ENCODE assay signal across 8 cellular contexts in genomic region chr19:9796113-9796773, GRCh38. TPM values are rescaled to one million over a fixed set of nuclear protein-coding genes. Genes with fewer than 3 reads are reported as not detected.
DNase-seq lines count a peak whose midpoint lies in the region; ATAC-seq, FAIRE-seq and TF ChIP-seq lines count a peak whose summit lies in the region.

No MANE protein-coding gene starts in this region.

- WGBS in lung, 2 donors = 29 to 45% methylated on average over 6 of the region's 6 CpGs

- H3K9me3 Mint-ChIP-seq in activated CD4-positive, alpha-beta memory T cell treated with anti-CD3 and anti-CD28 coated beads, Interleukin-2, amount 10 ng/mL, durations not matched to agents 7 days and 5 days = no peaks in the 10 kb centered on the region

- no peaks in the 10 kb centered on the region for H3K36me3 ChIP-seq in lung (ENCODE audit: control insufficient read depth in 2 of 2, insufficient read depth in 2 of 2, low read length in 2 of 2)

- peak; percentile 73 for FAIRE-seq in HTR-8/SVneo (lab: Jason Lieb, UNC)

- peaks cover 0 to 1% of the 10 kb centered on the region in 2 donors for H3K4me1 ChIP-seq in lung (ENCODE audit: control insufficient read depth in 2 of 2, insufficient read depth in 2 of 2, low read length in 2 of 2)

- no peaks in the 10 kb centered on the region for H3K36me3 Mint-ChIP-seq in activated CD4-positive, alpha-beta memory T cell treated with anti-CD3 and anti-CD28 coated beads, Interleukin-2, amount 10 ng/mL, durations not matched to agents 7 days and 5 days (ENCODE audit: low read depth)

- H3K4me3 ChIP-seq in GM12865 (ENCODE audit: low read depth, low read length) = no peak overlapping the region
- no peak overlapping the region for H3K4me3 ChIP-seq in lung

- H3K27ac ChIP-seq in lung (ENCODE audit: low read depth in 1 of 2, low read length in 1 of 2) = no peak overlapping the region

- CTCF ChIA-PET in activated CD4-positive, alpha-beta memory T cell treated with anti-CD3 and anti-CD28 coated beads, Interleukin-2, amount 10 ng/mL, durations not matched to agents 7 days and 5 days (lab: Charles Lee) = interaction anchor here (0.6 to 2.8 kb wide), 9 partner anchors 8 to 591 kb away, joined by 3 to 11 read pairs (median 5); partner anchors contain the start of genes ZNF121, ZNF561, ZNF699 and ZNF846

- H3K9me3 ChIP-seq in lung (ENCODE audit: control insufficient read depth in 2 of 2, insufficient read depth in 1 of 2, low read length in 1 of 2) = no peaks in the 10 kb centered on the region

- TF ChIP-seq CTCF in GM12865 (IDR thresholded peaks at IDR 0.05; ENCODE audit: insufficient read depth, low read depth, low read length, missing control alignments) = peak; percentile 89
- TF ChIP-seq CTCF in lung (IDR thresholded peaks at IDR 0.05; ENCODE audit: control extremely low read depth, extremely low read depth) = peak; percentile 82

- peaks cover 32% of the 10 kb centered on the region for H3K4me1 Mint-ChIP-seq in activated CD4-positive, alpha-beta memory T cell treated with anti-CD3 and anti-CD28 coated beads, Interleukin-2, amount 10 ng/mL, durations not matched to agents 7 days and 5 days

- H3K27me3 ChIP-seq in lung (ENCODE audit: control insufficient read depth, insufficient read depth) = no peaks in the 10 kb centered on the region

- ATAC-seq in lung (ENCODE audit: insufficient read depth, low FRiP score) (peak; percentile 23), HG03571 (IDR thresholded peaks at IDR 0.05; ENCODE audit: unreplicated experiment) (no peak)

- H3K4me3 Mint-ChIP-seq in activated CD4-positive, alpha-beta memory T cell treated with anti-CD3 and anti-CD28 coated beads, Interleukin-2, amount 10 ng/mL, durations not matched to agents 7 days and 5 days = no peak overlapping the region

- DNase-seq in GM12865 (ENCODE audit: low read depth) (peak; percentile 91), HTR-8/SVneo (ENCODE audit: insufficient read length, low spot score) (peak; percentile 81), NK-92 (lab: John Stamatoyannopoulos, UW; ENCODE audit: unreplicated experiment) (peak; percentile 37), lung (ENCODE audit: low spot score) (peak; percentile 86)
- peak; percentile 90 for DNase-seq in activated CD4-positive, alpha-beta memory T cell treated with anti-CD3 and anti-CD28 coated beads, Interleukin-2, amount 10 ng/mL, durations not matched to agents 7 days and 5 days
- DNase-seq in effector CD4-positive, alpha-beta T cell = peak; percentile 81
- peak; percentile 44 for DNase-seq in stimulated activated CD8-positive, alpha-beta memory T cell treated with anti-CD3 and anti-CD28 coated beads, Interleukin-12 subunit alpha, Interleukin-12 subunit beta, amount 100 ng/mL, for 24 hours (ENCODE audit: extremely low read depth)

- no peaks in the 10 kb centered on the region for H3K27me3 Mint-ChIP-seq in activated CD4-positive, alpha-beta memory T cell treated with anti-CD3 and anti-CD28 coated beads, Interleukin-2, amount 10 ng/mL, durations not matched to agents 7 days and 5 days

- POLR2A ChIA-PET in activated CD4-positive, alpha-beta memory T cell treated with anti-CD3 and anti-CD28 coated beads, Interleukin-2, amount 10 ng/mL, durations not matched to agents 7 days and 5 days (lab: Charles Lee) = interaction anchor here (0.9 to 1.3 kb wide), 3 partner anchors 22 to 170 kb away, joined by 3 to 4 read pairs (median 4); partner anchors contain the start of gene UBL5

- H3K27ac Mint-ChIP-seq in activated CD4-positive, alpha-beta memory T cell treated with anti-CD3 and anti-CD28 coated beads, Interleukin-2, amount 10 ng/mL, durations not matched to agents 7 days and 5 days = peak overlapping the region; percentile 74

RNA-seq across cellular contexts. Expression of gene FBXL12, which starts 22.6 kb away (rescaled TPM):
- total RNA-seq in activated CD4-positive, alpha-beta memory T cell treated with anti-CD3 and anti-CD28 coated beads, Interleukin-2, amount 10 ng/mL, durations not matched to agents 7 days and 5 days = 10 to 100 TPM; 18.3 to 20.6 TPM
- total RNA-seq in lung = 10 to 100 TPM; 23.1 to 26.7 TPM
- 10 to 100 TPM; 18.8 to 27.0 TPM for polyA plus RNA-seq in lung

RNA-seq across cellular contexts. Expression of gene ZNF846, which starts 27.7 kb away (rescaled TPM):
- 1 to 10 TPM; 6.5 to 6.7 TPM for total RNA-seq in activated CD4-positive, alpha-beta memory T cell treated with anti-CD3 and anti-CD28 coated beads, Interleukin-2, amount 10 ng/mL, durations not matched to agents 7 days and 5 days
- 10 to 100 TPM; 10.5 to 30.9 TPM for total RNA-seq in lung
- 1 to 10 TPM; 3.2 to 7.4 TPM for polyA plus RNA-seq in lung

RNA-seq across cellular contexts. Expression of gene UBL5, which starts 31.5 kb away (rescaled TPM):
- 100 to 1,000 TPM; 339 to 372 TPM for total RNA-seq in activated CD4-positive, alpha-beta memory T cell treated with anti-CD3 and anti-CD28 coated beads, Interleukin-2, amount 10 ng/mL, durations not matched to agents 7 days and 5 days
- 100 to 1,000 TPM; 102 to 262 TPM for total RNA-seq in lung
- polyA plus RNA-seq in lung = 1,000 to 10,000 TPM in 1 of 2 donors, 100 to 1,000 TPM in 1; 611 to 1,378 TPM

RNA-seq across cellular contexts. Expression of gene PIN1, which starts 38.9 kb away (rescaled TPM):
- 10 to 100 TPM; 96.0 to 97.0 TPM for total RNA-seq in activated CD4-positive, alpha-beta memory T cell treated with anti-CD3 and anti-CD28 coated beads, Interleukin-2, amount 10 ng/mL, durations not matched to agents 7 days and 5 days
- 10 to 100 TPM; 77.4 to 81.1 TPM for total RNA-seq in lung
- 100 to 1,000 TPM in 1 of 2 donors, 10 to 100 TPM in 1; 69.8 to 108 TPM for polyA plus RNA-seq in lung

Comparison
In these comparisons a context has a peak if more than half of its experiments do, and no peak if none do; other contexts are left out.
1. DNase-seq: peak in every context shown above with its lines; median percentile 91 in GM12865; 90 in activated CD4-positive, alpha-beta memory T cell treated with anti-CD3 and anti-CD28 coated beads, Interleukin-2, amount 10 ng/mL, durations not matched to agents 7 days and 5 days; 86 in lung; 81 in HTR-8/SVneo; 81 in effector CD4-positive, alpha-beta T cell; 44 in stimulated activated CD8-positive, alpha-beta memory T cell treated with anti-CD3 and anti-CD28 coated beads, Interleukin-12 subunit alpha, Interleukin-12 subunit beta, amount 100 ng/mL, for 24 hours; 37 in NK-92.